In the genomic region with DNA sequence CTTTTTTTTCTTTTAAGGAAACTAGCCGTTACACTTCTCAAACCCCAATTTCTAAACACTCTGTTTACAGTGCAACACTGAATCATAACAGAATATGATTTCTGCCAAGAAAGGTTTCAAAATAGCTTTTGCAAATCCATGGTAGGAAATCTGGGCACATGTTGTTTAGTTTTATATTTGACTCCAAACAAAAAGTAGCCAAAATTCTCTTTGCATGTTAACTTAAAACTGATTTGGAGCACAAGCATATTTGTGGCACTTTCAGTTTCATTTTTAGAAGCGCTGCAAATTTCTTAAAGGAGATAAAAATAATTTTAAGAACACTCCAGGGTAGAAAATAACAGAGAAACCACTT, we compare ENCODE assay signal across 8 cellular contexts.
DNase-seq lines count a peak whose midpoint lies in the region; ATAC-seq, FAIRE-seq and TF ChIP-seq lines count a peak whose summit lies in the region.

No MANE protein-coding gene starts in this region.

- no peak overlapping the region for H3K56ac ChIP-seq in mesendoderm (ENCODE audit: low read length)

- H2BK15ac ChIP-seq in mesendoderm (replicated peaks; ENCODE audit: low read depth) = no peak overlapping the region

- no peak overlapping the region for H2BK120ac ChIP-seq in mesendoderm (ENCODE audit: low read depth, low read length)

- TF ChIP-seq POLR2A in HepG2 (IDR thresholded peaks at IDR 0.05; ENCODE audit: insufficient read depth in 1 of 2, low read depth in 2 of 2, low read length in 2 of 2) (no peak), vagina (IDR thresholded peaks at IDR 0.05) (no peak)

- CTCF ChIA-PET in HepG2 (lab: Yijun Ruan, JAX; ENCODE audit: low intra/inter-chr PET ratio, low total read pairs) = no interaction called here

- POLR2A ChIA-PET in HepG2 (lab: Yijun Ruan, JAX) = no interaction called here

- H3K79me2 ChIP-seq in HepG2 (ENCODE audit: insufficient read depth, low read length) (no peaks in the 10 kb centered on the region), mesendoderm (ENCODE audit: control insufficient read depth, insufficient read depth, low read length) (no peaks in the 10 kb centered on the region)

- TF ChIP-seq RAD21 in HepG2 (CRISPR knock-in tag; IDR thresholded peaks at IDR 0.05) = no peak

- no peak overlapping the region for H4K5ac ChIP-seq in mesendoderm (ENCODE audit: low read length)

- in situ Hi-C loops in HepG2 (cut with HindIII; ENCODE audit: extremely low pct_ligation_motif_present, low pct_unique_long_range_greater_than_20kb) = no loop called here

- TF ChIP-seq CTCF in HepG2 (CRISPR knock-in tag; IDR thresholded peaks at IDR 0.05) (no peak), vagina (IDR thresholded peaks at IDR 0.05) (no peak)

- WGBS in HepG2 (ENCODE audit: low lambda C conversion rate) = under 1% methylated on average over 2 of the region's 2 CpGs
- no CpG with 5 or more reads among the region's 2 CpGs for WGBS in mesendoderm (ENCODE audit: extremely low coverage, insufficient coverage, low lambda C conversion rate)

- peak overlapping the region; percentile 86 for H2AFZ ChIP-seq in HepG2 (ENCODE audit: low read length)

- no peaks in the 10 kb centered on the region for H3K36me3 ChIP-seq in HepG2 (replicated peaks in 1 of 2; ENCODE audit: control insufficient read depth in 1 of 2, insufficient read depth in 2 of 2, low read length in 2 of 2)
- H3K36me3 ChIP-seq in vagina = no peaks in the 10 kb centered on the region
- H3K36me3 ChIP-seq in mesendoderm (ENCODE audit: control insufficient read depth, insufficient read depth, low read length) = no peaks in the 10 kb centered on the region

- DNase-seq in EH (ENCODE audit: low read depth) = peak; percentile 37
- no peak for DNase-seq in HepG2 (ENCODE audit: low spot score)
- DNase-seq in vagina (ENCODE audit: extremely low spot score in 2 of 2) = no peak
- no peak for DNase-seq in activated gamma-delta T cell treated with Interleukin-2 at 50 U/mL for 16 hours
- DNase-seq in NK-92 treated with Interleukin-12 subunit alpha and Interleukin-12 subunit beta, amount 100 ng/mL, for 24 hours (lab: John Stamatoyannopoulos, UW) = no peak
- no peak for DNase-seq in mesendoderm

- H2AK5ac ChIP-seq in mesendoderm (ENCODE audit: low read length) = no peak overlapping the region

- FAIRE-seq in HepG2 (lab: Jason Lieb, UNC) = no peak

- BruUV-seq in HepG2 (replicated peaks; lab: Mats Ljungman, UMichigan) = no TSS peak

- ATAC-seq in HG02870 (IDR thresholded peaks at IDR 0.05; ENCODE audit: unreplicated experiment) (peak; percentile 5), HepG2 (peak; percentile 27; the same call in 2 of the 3 replicates)

- H3K9ac ChIP-seq in HepG2 (ENCODE audit: insufficient read depth, low read depth, low read length) (peak overlapping the region; percentile 5; the same call in 1 of the 2 replicates), mesendoderm (ENCODE audit: low read length) (no peak overlapping the region)

- H3K9me3 ChIP-seq in HepG2 (ENCODE audit: low read length) (peaks cover under 1% of the 10 kb centered on the region; the same call in 1 of the 2 replicates), vagina (no peaks in the 10 kb centered on the region)

- H3K4me2 ChIP-seq in HepG2 (ENCODE audit: low read depth, low read length) (peak overlapping the region; percentile 75), mesendoderm (ENCODE audit: low read length) (no peak overlapping the region)

- H3K4me1 ChIP-seq in HepG2 (ENCODE audit: insufficient read depth, low read length) = 0 out of 2 replicates have a peak, but pooled peaks cover 6% of the 10 kb centered on the region
- H3K4me1 ChIP-seq in vagina = peaks cover 19% of the 10 kb centered on the region
- no peaks in the 10 kb centered on the region for H3K4me1 ChIP-seq in mesendoderm (ENCODE audit: control insufficient read depth, low read depth, low read length)

- H3K27ac ChIP-seq in angular gyrus (ENCODE audit: low read depth, low read length) (peak overlapping the region; percentile 60), HepG2 (ENCODE audit: extremely low read length, insufficient read depth, low read length) (no peak overlapping the region), vagina (peak overlapping the region; percentile 91), mesendoderm (ENCODE audit: low read depth, low read length) (no peak overlapping the region)

- TF ChIP-seq EP300 in HepG2 (IDR thresholded peaks at IDR 0.05; ENCODE audit: low read depth in 2 of 2, low read length in 2 of 2) (no peak), HepG2 (CRISPR knock-in tag; IDR thresholded peaks at IDR 0.05; ENCODE audit: borderline replicate concordance) (no peak)

- H3K18ac ChIP-seq in mesendoderm (ENCODE audit: low read length) = no peak overlapping the region

- H4K20me1 ChIP-seq in HepG2 (ENCODE audit: insufficient read depth, low read length) = no peaks in the 10 kb centered on the region

- H3K79me1 ChIP-seq in mesendoderm (ENCODE audit: low read length) = no peaks in the 10 kb centered on the region

- no peaks in the 10 kb centered on the region for H3K27me3 ChIP-seq in HepG2 (ENCODE audit: control insufficient read depth in 1 of 2, insufficient read depth in 2 of 2, low read length in 2 of 2)
- no peaks in the 10 kb centered on the region for H3K27me3 ChIP-seq in vagina
- H3K27me3 ChIP-seq in mesendoderm (ENCODE audit: insufficient read depth, low read length, poor library complexity) = no peaks in the 10 kb centered on the region

- H3K4ac ChIP-seq in mesendoderm (ENCODE audit: low read depth, low read length) = no peak overlapping the region

- no peak overlapping the region for H4K8ac ChIP-seq in mesendoderm (ENCODE audit: low read depth, low read length)

- H3K4me3 ChIP-seq in HepG2 (replicated peaks in 1 of 3; ENCODE audit: insufficient read depth in 1 of 3, low read depth in 2 of 3, low read length in 3 of 3) (peak overlapping the region; percentile 42 to 60 (median 42); a peak in 5 of 6 replicates), vagina (peak overlapping the region; percentile 41 to 52), mesendoderm (ENCODE audit: low read length) (no peak overlapping the region)

- no peak overlapping the region for H2BK5ac ChIP-seq in mesendoderm (ENCODE audit: low read length)

- intact Hi-C loops in HepG2 (cut with micrococcal nuclease; ENCODE audit: unreplicated experiment) = no loop called here
- intact Hi-C loops in vagina (cut with DNase I) = loop anchor here (10.0 kb wide), 1 partner anchor 46 kb away; no protein-coding TSS in a partner anchor

- H3K23ac ChIP-seq in mesendoderm (ENCODE audit: low read length) = no peak overlapping the region

TF ChIP-seq in HepG2, 621 proteins besides CTCF, POLR2A, EP300 and RAD21 (continues in another document):
- no peak for TF ChIP-seq DPF2 (CRISPR knock-in tag; IDR thresholded peaks at IDR 0.05; ENCODE audit: borderline replicate concordance, low read depth)
- TF ChIP-seq, protein P1, sequence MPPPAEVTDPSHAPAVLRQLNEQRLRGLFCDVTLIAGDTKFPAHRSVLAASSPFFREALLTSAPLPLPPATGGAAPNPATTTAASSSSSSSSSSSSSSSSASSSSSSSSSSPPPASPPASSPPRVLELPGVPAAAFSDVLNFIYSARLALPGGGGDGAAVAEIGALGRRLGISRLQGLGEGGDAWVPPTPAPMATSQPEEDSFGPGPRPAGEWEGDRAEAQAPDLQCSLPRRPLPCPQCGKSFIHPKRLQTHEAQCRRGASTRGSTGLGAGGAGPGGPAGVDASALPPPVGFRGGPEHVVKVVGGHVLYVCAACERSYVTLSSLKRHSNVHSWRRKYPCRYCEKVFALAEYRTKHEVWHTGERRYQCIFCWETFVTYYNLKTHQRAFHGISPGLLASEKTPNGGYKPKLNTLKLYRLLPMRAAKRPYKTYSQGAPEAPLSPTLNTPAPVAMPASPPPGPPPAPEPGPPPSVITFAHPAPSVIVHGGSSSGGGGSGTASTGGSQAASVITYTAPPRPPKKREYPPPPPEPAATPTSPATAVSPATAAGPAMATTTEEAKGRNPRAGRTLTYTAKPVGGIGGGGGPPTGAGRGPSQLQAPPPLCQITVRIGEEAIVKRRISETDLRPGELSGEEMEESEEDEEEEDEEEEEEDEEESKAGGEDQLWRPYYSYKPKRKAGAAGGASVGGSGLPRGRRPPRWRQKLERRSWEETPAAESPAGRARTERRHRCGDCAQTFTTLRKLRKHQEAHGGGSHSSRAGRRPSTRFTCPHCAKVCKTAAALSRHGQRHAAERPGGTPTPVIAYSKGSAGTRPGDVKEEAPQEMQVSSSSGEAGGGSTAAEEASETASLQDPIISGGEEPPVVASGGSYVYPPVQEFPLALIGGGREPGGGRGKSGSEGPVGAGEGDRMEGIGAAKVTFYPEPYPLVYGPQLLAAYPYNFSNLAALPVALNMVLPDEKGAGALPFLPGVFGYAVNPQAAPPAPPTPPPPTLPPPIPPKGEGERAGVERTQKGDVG (CRISPR knock-in tag; IDR thresholded peaks at IDR 0.05; ENCODE audit: borderline replicate concordance) = no peak
- no peak for TF ChIP-seq TMF1 (CRISPR knock-in tag; IDR thresholded peaks at IDR 0.05; ENCODE audit: low read depth)
- TF ChIP-seq, protein P2, sequence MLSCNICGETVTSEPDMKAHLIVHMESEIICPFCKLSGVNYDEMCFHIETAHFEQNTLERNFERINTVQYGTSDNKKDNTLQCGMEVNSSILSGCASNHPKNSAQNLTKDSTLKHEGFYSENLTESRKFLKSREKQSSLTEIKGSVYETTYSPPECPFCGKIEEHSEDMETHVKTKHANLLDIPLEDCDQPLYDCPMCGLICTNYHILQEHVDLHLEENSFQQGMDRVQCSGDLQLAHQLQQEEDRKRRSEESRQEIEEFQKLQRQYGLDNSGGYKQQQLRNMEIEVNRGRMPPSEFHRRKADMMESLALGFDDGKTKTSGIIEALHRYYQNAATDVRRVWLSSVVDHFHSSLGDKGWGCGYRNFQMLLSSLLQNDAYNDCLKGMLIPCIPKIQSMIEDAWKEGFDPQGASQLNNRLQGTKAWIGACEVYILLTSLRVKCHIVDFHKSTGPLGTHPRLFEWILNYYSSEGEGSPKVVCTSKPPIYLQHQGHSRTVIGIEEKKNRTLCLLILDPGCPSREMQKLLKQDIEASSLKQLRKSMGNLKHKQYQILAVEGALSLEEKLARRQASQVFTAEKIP (CRISPR knock-in tag; IDR thresholded peaks at IDR 0.05; ENCODE audit: borderline replicate concordance) = no peak
- no peak for TF ChIP-seq RBFOX2 (IDR thresholded peaks at IDR 0.05; ENCODE audit: low read depth, low read length)
- TF ChIP-seq ZNF326 (CRISPR knock-in tag; IDR thresholded peaks at IDR 0.05; ENCODE audit: borderline replicate concordance) = no peak
- TF ChIP-seq ISL2 (CRISPR knock-in tag; IDR thresholded peaks at IDR 0.05) = no peak
- TF ChIP-seq ZSCAN12 (CRISPR knock-in tag; IDR thresholded peaks at IDR 0.05) = no peak
- TF ChIP-seq, protein P3, sequence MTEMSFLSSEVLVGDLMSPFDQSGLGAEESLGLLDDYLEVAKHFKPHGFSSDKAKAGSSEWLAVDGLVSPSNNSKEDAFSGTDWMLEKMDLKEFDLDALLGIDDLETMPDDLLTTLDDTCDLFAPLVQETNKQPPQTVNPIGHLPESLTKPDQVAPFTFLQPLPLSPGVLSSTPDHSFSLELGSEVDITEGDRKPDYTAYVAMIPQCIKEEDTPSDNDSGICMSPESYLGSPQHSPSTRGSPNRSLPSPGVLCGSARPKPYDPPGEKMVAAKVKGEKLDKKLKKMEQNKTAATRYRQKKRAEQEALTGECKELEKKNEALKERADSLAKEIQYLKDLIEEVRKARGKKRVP (CRISPR knock-in tag; IDR thresholded peaks at IDR 0.05) = no peak
- no peak for TF ChIP-seq RBM22 (optimal IDR thresholded peaks at IDR 0.05; ENCODE audit: low read length)

Comparison
In these comparisons a context has a peak if more than half of its experiments do, and no peak if none do; other contexts are left out.
1. H3K27ac ChIP-seq: peak in angular gyrus (single experiment) and vagina (single experiment); none in HepG2 (single experiment) and mesendoderm (single experiment).